In genomic region chr4:139857021-139857420, GRCh38 we compare ENCODE assay signal across 11 cellular contexts.
DNase-seq lines count a peak whose midpoint lies in the region; ATAC-seq and TF ChIP-seq lines count a peak whose summit lies in the region.
"Had no signal": no experiment of that assay in that cellular context is flagged by ENCODE, and none has a peak within 500 bp of the region (broad histone marks: within the 10 kb centered on the region; RNA-seq: fewer than 3 reads in every experiment).

No MANE protein-coding gene starts in this region.

- H3K36me3 ChIP-seq in heart right ventricle, result no peaks in the 10 kb centered on the region
- H3K36me3 ChIP-seq in right atrium auricular region, result no peaks in the 10 kb centered on the region
- no peaks in the 10 kb centered on the region for H3K36me3 ChIP-seq in esophagus muscularis mucosa
- no peaks in the 10 kb centered on the region for H3K36me3 ChIP-seq in smooth muscle cell (ENCODE audit: low read depth)
- H3K36me3 ChIP-seq: breast epithelium, heart left ventricle had no signal

- intact Hi-C loops in heart right ventricle (cut with DNase I) (loop anchor here in 1 of 10 donors (5.0 kb wide), 1 partner anchor 120 kb away; no protein-coding TSS in a partner anchor), esophagus muscularis mucosa (cut with DNase I) (no loop called here)

- H3K27ac ChIP-seq in heart right ventricle (no peak overlapping the region), right atrium auricular region (no peak overlapping the region), esophagus muscularis mucosa (replicated peaks in 1 of 4) (peak overlapping the region in 1 of 4 donors; percentile 14), smooth muscle cell (ENCODE audit: low read depth) (no peak overlapping the region)
- H3K27ac ChIP-seq: breast epithelium, heart left ventricle had no signal

- H3K79me2 ChIP-seq in smooth muscle cell (ENCODE audit: low read depth), result peaks cover 12% of the 10 kb centered on the region

- no peak overlapping the region for H2AFZ ChIP-seq in smooth muscle cell (ENCODE audit: low read depth)

- H3K4me1 ChIP-seq in heart right ventricle, result peaks cover 0 to 9% (median 0%) of the 10 kb centered on the region in 9 donors
- no peaks in the 10 kb centered on the region for H3K4me1 ChIP-seq in right atrium auricular region
- H3K4me1 ChIP-seq in esophagus muscularis mucosa, result peaks cover 0 to 20% (median 15%) of the 10 kb centered on the region in 4 donors
- peaks cover 41% of the 10 kb centered on the region for H3K4me1 ChIP-seq in smooth muscle cell (ENCODE audit: low read depth)
- H3K4me1 ChIP-seq: breast epithelium had no signal

- ATAC-seq in heart right ventricle, result peak in 5 of 8 donors; percentile 35 to 64 (median 44)

- TF ChIP-seq EP300 in esophagus muscularis mucosa (IDR thresholded peaks at IDR 0.05), result no peak

- H3K4me3 ChIP-seq in heart right ventricle, result no peak overlapping the region
- H3K4me3 ChIP-seq in right atrium auricular region, result no peak overlapping the region
- no peak overlapping the region for H3K4me3 ChIP-seq in esophagus muscularis mucosa
- no peak overlapping the region for H3K4me3 ChIP-seq in smooth muscle cell
- H3K4me3 ChIP-seq: breast epithelium, heart left ventricle had no signal

- H3K9ac ChIP-seq in smooth muscle cell (ENCODE audit: low read depth), result no peak overlapping the region

- TF ChIP-seq POLR2A in esophagus muscularis mucosa (IDR thresholded peaks at IDR 0.05; ENCODE audit: low read depth), result no peak

- H3K9me3 ChIP-seq in heart right ventricle (no peaks in the 10 kb centered on the region), right atrium auricular region (no peaks in the 10 kb centered on the region), esophagus muscularis mucosa (no peaks in the 10 kb centered on the region), smooth muscle cell (replicated peaks; ENCODE audit: low read depth) (no peaks in the 10 kb centered on the region)
- H3K9me3 ChIP-seq: breast epithelium, heart left ventricle had no signal

- H3K27me3 ChIP-seq in heart right ventricle (no peaks in the 10 kb centered on the region), right atrium auricular region (no peaks in the 10 kb centered on the region), esophagus muscularis mucosa (no peaks in the 10 kb centered on the region), smooth muscle cell (ENCODE audit: low read depth) (no peaks in the 10 kb centered on the region)
- H3K27me3 ChIP-seq: breast epithelium, heart left ventricle had no signal

- peaks cover 5% of the 10 kb centered on the region for H3F3A ChIP-seq in smooth muscle cell (ENCODE audit: low read depth)

- DNase-seq in heart right ventricle, result no peak
- DNase-seq in right atrium auricular region (ENCODE audit: low spot score), result no peak
- DNase-seq in OCI-M1 (lab: John Stamatoyannopoulos, UW), result peak; percentile 87
- peak; percentile 62 for DNase-seq in esophagus muscularis mucosa (ENCODE audit: extremely low spot score)
- DNase-seq in smooth muscle cell (lab: John Stamatoyannopoulos, UW; ENCODE audit: unreplicated experiment), result no peak
- no peak for DNase-seq in NCI-H187 (lab: John Stamatoyannopoulos, UW)
- no peak for DNase-seq in hypothalamus (lab: John Stamatoyannopoulos, UW)
- no peak for DNase-seq in stimulated activated CD4-positive, alpha-beta T cell treated with anti-CD3 and anti-CD28 coated beads, Interleukin-12 subunit alpha, Interleukin-12 subunit beta, amount 100 ng/mL, for 4 hours
- DNase-seq: heart left ventricle, NCI-H1694 had no signal

- TF ChIP-seq CTCF in heart right ventricle (IDR thresholded peaks at IDR 0.05), result no peak
- no peak for TF ChIP-seq CTCF in right atrium auricular region (IDR thresholded peaks at IDR 0.05)
- no peak for TF ChIP-seq CTCF in esophagus muscularis mucosa (IDR thresholded peaks at IDR 0.05)
- no peak for TF ChIP-seq CTCF in smooth muscle cell (IDR thresholded peaks at IDR 0.05; ENCODE audit: borderline replicate concordance, insufficient read depth, poor library complexity, severe bottlenecking)

- peak overlapping the region; percentile 59 for H3K4me2 ChIP-seq in smooth muscle cell

- WGBS in heart right ventricle, 2 donors, result 57 to 65% methylated on average over 4 of the region's 4 CpGs
- 27% methylated on average over 4 of the region's 4 CpGs for WGBS in esophagus muscularis mucosa
- WGBS in smooth muscle cell (ENCODE audit: low lambda C conversion rate), result 9% methylated on average over 4 of the region's 4 CpGs

- peaks cover 36% of the 10 kb centered on the region for H4K20me1 ChIP-seq in smooth muscle cell (ENCODE audit: low read depth)

Comparison
In these comparisons a context has a peak if more than half of its experiments do, and no peak if none do; other contexts are left out.
1. DNase-seq: peak in OCI-M1 (single experiment) and esophagus muscularis mucosa (single experiment); none in heart right ventricle (0 of 2), right atrium auricular region (single experiment), smooth muscle cell (single experiment), NCI-H187 (0 of 2), hypothalamus (0 of 51) and stimulated activated CD4-positive, alpha-beta T cell treated with anti-CD3 and anti-CD28 coated beads, Interleukin-12 subunit alpha, Interleukin-12 subunit beta, amount 100 ng/mL, for 4 hours (single experiment).